Comparison of ENCODE assay signal across 19 cellular contexts in the genomic region with DNA sequence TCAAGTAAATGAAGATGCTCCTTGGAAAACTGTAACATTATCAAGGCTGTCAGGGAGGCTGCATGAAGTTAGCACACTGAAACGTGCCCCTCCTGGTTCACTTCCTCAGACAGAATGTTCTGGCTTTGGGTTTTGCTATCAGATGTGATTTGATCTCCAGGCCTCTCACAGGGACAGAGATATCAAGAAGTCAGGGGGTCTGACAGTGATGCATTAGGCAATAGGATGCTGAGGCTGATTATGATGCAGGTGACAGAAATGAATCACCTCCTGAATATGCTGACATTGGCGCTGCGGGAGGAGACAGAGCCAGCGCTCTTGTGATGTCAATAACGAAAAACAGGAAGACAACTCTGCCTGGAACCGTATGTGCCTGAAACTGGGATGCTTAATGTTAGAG.
A peak's percentile ranks its signal among the peaks of the same experiment; 100 is the strongest.
DNase-seq lines count a peak whose midpoint lies in the region; ATAC-seq and TF ChIP-seq lines count a peak whose summit lies in the region.
"Had no signal": no experiment of that assay in that cellular context is flagged by ENCODE, and none has a peak within 500 bp of the region (broad histone marks: within the 10 kb centered on the region; RNA-seq: fewer than 3 reads in every experiment).

No MANE protein-coding gene starts in this region.

- H3K27me3 Mint-ChIP-seq in chondrocyte (ENCODE audit: low read depth), result no peaks in the 10 kb centered on the region
- H3K27me3 Mint-ChIP-seq: CD4-positive, alpha-beta T cell had no signal

- H3K4me3 Mint-ChIP-seq in chondrocyte (ENCODE audit: unreplicated experiment), result no peak overlapping the region
- H3K4me3 Mint-ChIP-seq: B cell; CD14-positive monocyte; CD4-positive, alpha-beta T cell; CD8-positive, alpha-beta memory T cell; HFFc6 had no signal

- TF ChIP-seq CTCF in 22Rv1 (IDR thresholded peaks at IDR 0.05) (no peak), BE2C (IDR thresholded peaks at IDR 0.05; ENCODE audit: low read depth, low read length) (no peak), chondrocyte (IDR thresholded peaks at IDR 0.05) (no peak)

- no peak overlapping the region for H4K5ac ChIP-seq in mesendoderm (ENCODE audit: low read length)

- H3K27me3 ChIP-seq in BE2C, result no peaks in the 10 kb centered on the region
- no peaks in the 10 kb centered on the region for H3K27me3 ChIP-seq in mesendoderm (ENCODE audit: insufficient read depth, low read length, poor library complexity)
- H3K27me3 ChIP-seq: BLaER1 treated with 17β-estradiol and CSF1 and Interleukin-3, amounts not matched to agents 10 nM and 100 nM had no signal

- DNase-seq in BE2C (peak; percentile 18), chondrocyte (ENCODE audit: low spot score) (no peak), mesendoderm (peak; percentile 68), SW480 (ENCODE audit: low spot score) (no peak), RKO (ENCODE audit: low spot score) (no peak)
- DNase-seq in activated CD8-positive, alpha-beta memory T cell treated with anti-CD3 and anti-CD28 coated beads, Interleukin-2, amount 50 U/mL, for 48 hours, result no peak
- DNase-seq: CD4-positive, alpha-beta T cell; CD8-positive, alpha-beta memory T cell; DMS 273 treated with DMSO at 0.1 percent for 48 hours; DMS53; DND-41; GOT3; HFFc6 had no signal

- H3K4me3 ChIP-seq in BE2C (ENCODE audit: low read depth, low read length), result no peak overlapping the region
- no peak overlapping the region for H3K4me3 ChIP-seq in mesendoderm (ENCODE audit: low read length)
- H3K4me3 ChIP-seq: BLaER1 treated with 17β-estradiol and CSF1 and Interleukin-3, amounts not matched to agents 10 nM and 100 nM; HAP-1 had no signal

- peak overlapping the region; percentile 96 for H3K27ac ChIP-seq in 22Rv1
- no peak overlapping the region for H3K27ac ChIP-seq in mesendoderm (ENCODE audit: low read depth, low read length)
- H3K27ac ChIP-seq: BLaER1 treated with 17β-estradiol and CSF1 and Interleukin-3, amounts not matched to agents 10 nM and 100 nM had no signal

- peaks cover 2% of the 10 kb centered on the region for H3K9me3 Mint-ChIP-seq in chondrocyte (ENCODE audit: low read depth)
- H3K9me3 Mint-ChIP-seq: CD4-positive, alpha-beta T cell; CD8-positive, alpha-beta memory T cell; HFFc6 had no signal

- no peak overlapping the region for H3K18ac ChIP-seq in mesendoderm (ENCODE audit: low read length)

- H2BK5ac ChIP-seq in mesendoderm (ENCODE audit: low read length), result no peak overlapping the region

- WGBS in mesendoderm (ENCODE audit: extremely low coverage, insufficient coverage, low lambda C conversion rate), result no CpG with 5 or more reads among the region's 6 CpGs

- H3K79me1 ChIP-seq in mesendoderm (ENCODE audit: low read length), result no peaks in the 10 kb centered on the region

- H3K23ac ChIP-seq in mesendoderm (ENCODE audit: low read length), result no peak overlapping the region

- H3K4me2 ChIP-seq in mesendoderm (ENCODE audit: low read length), result no peak overlapping the region
- H3K4me2 ChIP-seq: BLaER1 treated with 17β-estradiol and CSF1 and Interleukin-3, amounts not matched to agents 10 nM and 100 nM had no signal

- H3K9ac ChIP-seq in mesendoderm (ENCODE audit: low read length), result no peak overlapping the region
- H3K9ac ChIP-seq: BLaER1 treated with 17β-estradiol and CSF1 and Interleukin-3, amounts not matched to agents 10 nM and 100 nM had no signal

- H3K4me1 ChIP-seq in BE2C, result peaks cover 17% of the 10 kb centered on the region
- peaks cover 8% of the 10 kb centered on the region for H3K4me1 ChIP-seq in mesendoderm (ENCODE audit: control insufficient read depth, low read depth, low read length)

- no peaks in the 10 kb centered on the region for H3K79me2 ChIP-seq in mesendoderm (ENCODE audit: control insufficient read depth, insufficient read depth, low read length)

- no peaks in the 10 kb centered on the region for H3K36me3 ChIP-seq in BE2C
- no peaks in the 10 kb centered on the region for H3K36me3 ChIP-seq in mesendoderm (ENCODE audit: control insufficient read depth, insufficient read depth, low read length)
- H3K36me3 ChIP-seq: BLaER1 treated with 17β-estradiol and CSF1 and Interleukin-3, amounts not matched to agents 10 nM and 100 nM; HAP-1 had no signal

- no peak for ATAC-seq in GM19351 (IDR thresholded peaks at IDR 0.05; ENCODE audit: unreplicated experiment)

- H3K9me3 ChIP-seq in BE2C, result no peaks in the 10 kb centered on the region
- H3K9me3 ChIP-seq: HAP-1 had no signal

- no peak overlapping the region for H3K56ac ChIP-seq in mesendoderm (ENCODE audit: low read length)

- no peak overlapping the region for H2BK120ac ChIP-seq in mesendoderm (ENCODE audit: low read depth, low read length)

- H3K4me1 Mint-ChIP-seq in chondrocyte (ENCODE audit: low read depth), result peaks cover 36% of the 10 kb centered on the region
- H3K4me1 Mint-ChIP-seq: B cell; CD8-positive, alpha-beta memory T cell had no signal

- H2BK15ac ChIP-seq in mesendoderm (replicated peaks; ENCODE audit: low read depth), result no peak overlapping the region

- H2AK5ac ChIP-seq in mesendoderm (ENCODE audit: low read length), result no peak overlapping the region

- peaks cover 2% of the 10 kb centered on the region for H3K36me3 Mint-ChIP-seq in chondrocyte (ENCODE audit: low read depth)
- H3K36me3 Mint-ChIP-seq: CD14-positive monocyte; CD8-positive, alpha-beta memory T cell had no signal

- no peak overlapping the region for H4K8ac ChIP-seq in mesendoderm (ENCODE audit: low read depth, low read length)

- H3K27ac Mint-ChIP-seq in chondrocyte (ENCODE audit: unreplicated experiment), result peak overlapping the region; percentile 10
- H3K27ac Mint-ChIP-seq: B cell; CD14-positive monocyte; CD4-positive, alpha-beta T cell; CD8-positive, alpha-beta memory T cell; HFFc6 had no signal

- H3K4ac ChIP-seq in mesendoderm (ENCODE audit: low read depth, low read length), result no peak overlapping the region

Comparison
In these comparisons a context has a peak if more than half of its experiments do, and no peak if none do; other contexts are left out.
1. DNase-seq: peak in BE2C (single experiment) and mesendoderm (single experiment); none in chondrocyte (single experiment), SW480 (single experiment), RKO (single experiment) and activated CD8-positive, alpha-beta memory T cell treated with anti-CD3 and anti-CD28 coated beads, Interleukin-2, amount 50 U/mL, for 48 hours (single experiment).